In genomic region chr14:58607131-58607531, GRCh38 we compare ENCODE assay signal across 16 cellular contexts. TPM values are rescaled to one million over a fixed set of nuclear protein-coding genes. Genes with fewer than 3 reads are reported as not detected.
DNase-seq lines count a peak whose midpoint lies in the region; ATAC-seq and TF ChIP-seq lines count a peak whose summit lies in the region.
"Had no signal": no experiment of that assay in that cellular context is flagged by ENCODE, and none has a peak within 500 bp of the region (broad histone marks: within the 10 kb centered on the region; RNA-seq: fewer than 3 reads in every experiment).

No MANE protein-coding gene starts in this region.

- H3K9me3 Mint-ChIP-seq in WTC11: no peaks in the 10 kb centered on the region
- H3K9me3 Mint-ChIP-seq in activated CD4-positive, alpha-beta T cell treated with anti-CD3 and anti-CD28 coated beads for 36 hours (ENCODE audit: low read depth): no peaks in the 10 kb centered on the region
- H3K9me3 Mint-ChIP-seq: CD8-positive, alpha-beta T cell had no signal

- no peaks in the 10 kb centered on the region for H3K4me1 ChIP-seq in mucosa of descending colon (ENCODE audit: low read depth)
- peaks cover 9% of the 10 kb centered on the region for H3K4me1 ChIP-seq in skeletal muscle satellite cell (ENCODE audit: control insufficient read depth, insufficient read depth, low read length)

- peak overlapping the region; percentile 25 for H3K4me2 ChIP-seq in skeletal muscle satellite cell (ENCODE audit: low read length)
- H3K4me2 ChIP-seq: PC-9 had no signal

- H3K36me3 ChIP-seq in mucosa of descending colon (ENCODE audit: low read depth) (no peaks in the 10 kb centered on the region), skeletal muscle satellite cell (ENCODE audit: insufficient read depth, low read length) (no peaks in the 10 kb centered on the region)
- H3K36me3 ChIP-seq: MG63 had no signal

- no peak for TF ChIP-seq CTCF in WTC11 (IDR thresholded peaks at IDR 0.05)
- TF ChIP-seq CTCF in mucosa of descending colon (IDR thresholded peaks at IDR 0.05): no peak

- CTCF ChIA-PET in WTC11 (lab: Charles Lee): interaction anchor here (0.9 to 1.3 kb wide), 2 partner anchors 32 to 106 kb away, joined by 3 to 5 read pairs; no protein-coding TSS in a partner anchor
- CTCF ChIA-PET in activated CD4-positive, alpha-beta T cell treated with anti-CD3 and anti-CD28 coated beads for 36 hours (lab: Charles Lee): no interaction called here

- ATAC-seq in WTC11: peak; percentile 38
- peak; percentile 18 for ATAC-seq in mucosa of descending colon
- ATAC-seq in activated CD4-positive, alpha-beta T cell treated with anti-CD3 and anti-CD28 coated beads for 36 hours: no peak
- ATAC-seq: CD8-positive, alpha-beta T cell; HepG2 had no signal

- no peaks in the 10 kb centered on the region; the same call in 1 of the 2 replicates for H3K27me3 Mint-ChIP-seq in WTC11 (ENCODE audit: low read depth)
- peaks cover 1% of the 10 kb centered on the region for H3K27me3 Mint-ChIP-seq in activated CD4-positive, alpha-beta T cell treated with anti-CD3 and anti-CD28 coated beads for 36 hours

- DNase-seq in NCI-H1105 (lab: John Stamatoyannopoulos, UW) (peak; percentile 5), NCI-H1105 treated with DMSO at 0.1 percent for 48 hours (lab: John Stamatoyannopoulos, UW) (no peak), WTC11 (ENCODE audit: low spot score) (no peak), mucosa of descending colon (no peak), NCI-H82 (lab: John Stamatoyannopoulos, UW) (no peak), NCI-H146 treated with DMSO at 0.1 percent for 48 hours (lab: John Stamatoyannopoulos, UW; ENCODE audit: unreplicated experiment) (no peak)
- DNase-seq in activated CD4-positive, alpha-beta T cell treated with anti-CD3 and anti-CD28 coated beads for 36 hours: no peak
- DNase-seq: CD8-positive, alpha-beta T cell; DND-41; GDM1; MG63; NCI-H1930; NCI-H524 had no signal

- H3K9me3 ChIP-seq in mucosa of descending colon: no peaks in the 10 kb centered on the region
- H3K9me3 ChIP-seq in skeletal muscle satellite cell (replicated peaks; ENCODE audit: low read length): no peaks in the 10 kb centered on the region
- H3K9me3 ChIP-seq: MG63 had no signal

- no peaks in the 10 kb centered on the region for H3K36me3 Mint-ChIP-seq in WTC11
- H3K36me3 Mint-ChIP-seq in activated CD4-positive, alpha-beta T cell treated with anti-CD3 and anti-CD28 coated beads for 36 hours (ENCODE audit: low read depth): no peaks in the 10 kb centered on the region
- H3K36me3 Mint-ChIP-seq: CD8-positive, alpha-beta T cell had no signal

- peaks cover 29% of the 10 kb centered on the region for H3K4me1 Mint-ChIP-seq in WTC11
- H3K4me1 Mint-ChIP-seq in activated CD4-positive, alpha-beta T cell treated with anti-CD3 and anti-CD28 coated beads for 36 hours: no peaks in the 10 kb centered on the region

- intact Hi-C loops in mucosa of descending colon (cut with DNase I, micrococcal nuclease): no loop called here
- intact Hi-C loops in activated CD4-positive, alpha-beta T cell treated with anti-CD3 and anti-CD28 coated beads for 36 hours (cut with DNase I, micrococcal nuclease): no loop called here

- POLR2A ChIA-PET in WTC11 (lab: Charles Lee): interaction anchor here (0.5 to 0.7 kb wide), 2 partner anchors 26 to 109 kb away, joined by 5 to 9 read pairs; no protein-coding TSS in a partner anchor
- POLR2A ChIA-PET in activated CD4-positive, alpha-beta T cell treated with anti-CD3 and anti-CD28 coated beads for 36 hours (lab: Charles Lee): no interaction called here

- H3K4me3 ChIP-seq in mucosa of descending colon (no peak overlapping the region), skeletal muscle satellite cell (ENCODE audit: low read length) (no peak overlapping the region)
- H3K4me3 ChIP-seq: MG63, PC-9 had no signal

- H3K27ac Mint-ChIP-seq in WTC11: no peak overlapping the region
- no peak overlapping the region for H3K27ac Mint-ChIP-seq in activated CD4-positive, alpha-beta T cell treated with anti-CD3 and anti-CD28 coated beads for 36 hours
- H3K27ac Mint-ChIP-seq: CD8-positive, alpha-beta T cell had no signal

- no peak overlapping the region for H3K4me3 Mint-ChIP-seq in WTC11
- H3K4me3 Mint-ChIP-seq in activated CD4-positive, alpha-beta T cell treated with anti-CD3 and anti-CD28 coated beads for 36 hours: no peak overlapping the region
- H3K4me3 Mint-ChIP-seq: CD8-positive, alpha-beta T cell had no signal

- H3K9ac ChIP-seq in skeletal muscle satellite cell (ENCODE audit: low read depth, low read length): no peak overlapping the region

- peaks cover 2% of the 10 kb centered on the region for H3K27me3 ChIP-seq in skeletal muscle satellite cell (ENCODE audit: control insufficient read depth, insufficient read depth, low read length)
- H3K27me3 ChIP-seq: MG63 had no signal

TF ChIP-seq in WTC11, 78 proteins besides CTCF, POLR2A, EP300 and RAD21:
- TF ChIP-seq ZNF219 (CRISPR knock-in tag; IDR thresholded peaks at IDR 0.05; ENCODE audit: borderline replicate concordance): no peak
- 0 out of 2 replicates have a peak, but pooled peaks have one; percentile 5 for TF ChIP-seq ZNF121 (CRISPR knock-in tag; IDR thresholded peaks at IDR 0.05)
- TF ChIP-seq SP1 (CRISPR knock-in tag; conservative IDR thresholded peaks at IDR 0.05): no peak
- no peak for TF ChIP-seq NFE2L1 (CRISPR knock-in tag; IDR thresholded peaks at IDR 0.05)
- no peak for TF ChIP-seq IRF1 (CRISPR knock-in tag; IDR thresholded peaks at IDR 0.05)
- TF ChIP-seq OVOL2 (CRISPR knock-in tag; IDR thresholded peaks at IDR 0.05; ENCODE audit: borderline replicate concordance): no peak
- no peak for TF ChIP-seq NR2C2 (CRISPR knock-in tag; IDR thresholded peaks at IDR 0.05)
TF ChIP-seq in WTC11: peak in this region for 1.

RNA-seq across cellular contexts. Expression of gene DACT1, which starts 30.6 kb away (rescaled TPM):
- 19.8 to 21.2 TPM (median 20.2 TPM) in 3 replicates for total RNA-seq in WTC11 (2021)
- total RNA-seq in mucosa of descending colon: 1 to 10 TPM; 2.3 to 7.2 (median 3.0) TPM
- 0.76 and 3.5 TPM in 2 replicates for total RNA-seq in skeletal muscle satellite cell (2012; rRNA removed)
- 1 to 10 TPM; 8.8 to 8.9 TPM for total RNA-seq in activated CD4-positive, alpha-beta T cell treated with anti-CD3 and anti-CD28 coated beads for 36 hours
- total RNA-seq: HepG2, PC-9 had no signal
